8 cellular contexts compared by ENCODE assay signal in the genomic region with DNA sequence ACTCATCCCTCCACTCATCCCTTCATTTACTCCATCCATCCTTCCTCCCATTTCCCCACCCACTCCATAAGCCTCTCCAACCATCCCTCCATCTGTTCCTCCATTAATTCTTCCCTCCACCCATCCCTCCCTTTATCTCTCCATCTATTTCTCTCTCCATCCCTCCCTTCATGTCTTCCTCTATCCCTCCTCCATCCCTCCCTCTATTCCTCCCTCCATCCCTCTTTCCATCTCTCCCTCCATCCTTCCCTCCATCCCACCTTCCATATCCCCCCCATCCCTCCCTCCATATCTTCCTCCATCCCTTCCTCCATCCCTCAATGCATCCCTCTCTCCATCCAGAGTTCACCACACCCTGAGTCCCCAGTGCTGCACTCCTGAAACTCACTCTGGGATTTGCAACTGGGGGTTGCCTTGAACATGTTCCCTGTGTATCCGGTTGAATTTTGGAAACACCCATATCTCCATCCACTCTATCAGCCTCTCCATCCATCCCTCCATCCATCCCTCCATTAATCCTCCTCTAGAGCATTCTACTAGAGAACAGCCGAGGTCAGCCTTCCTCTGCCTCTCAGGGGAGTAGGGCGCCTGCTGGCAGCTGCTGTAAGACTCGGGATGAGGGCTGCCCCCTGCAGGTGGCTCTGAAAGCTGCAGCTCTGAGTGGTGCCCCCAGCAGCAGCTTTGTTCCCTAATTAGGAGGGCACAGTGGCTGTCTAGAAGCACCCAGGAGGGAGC. TPM values are rescaled to one million over a fixed set of nuclear protein-coding genes. Genes with fewer than 3 reads are reported as not detected.
DNase-seq lines count a peak whose midpoint lies in the region; ATAC-seq, FAIRE-seq and TF ChIP-seq lines count a peak whose summit lies in the region.

No MANE protein-coding gene starts in this region.

- H3K4me3 ChIP-seq in BLaER1 treated with 17β-estradiol and CSF1 and Interleukin-3, amounts not matched to agents 10 nM and 100 nM: no peak overlapping the region
- no peak overlapping the region for H3K4me3 ChIP-seq in right lobe of liver

- no peak overlapping the region for H3K9ac ChIP-seq in BLaER1 treated with 17β-estradiol and CSF1 and Interleukin-3, amounts not matched to agents 10 nM and 100 nM

- H3K4me1 Mint-ChIP-seq in activated CD4-positive, alpha-beta T cell treated with anti-CD3 and anti-CD28 coated beads, Interleukin-2, amount 10 ng/mL, durations not matched to agents 7 days and 5 days: peaks cover 19% of the 10 kb centered on the region

- intact Hi-C loops in right lobe of liver (cut with DNase I): loop anchor here in 1 of 2 donors (5.0 kb wide), 1 partner anchor 111 kb away; no protein-coding TSS in a partner anchor

- 5% methylated on average over 4 of the region's 4 CpGs for WGBS in right lobe of liver (ENCODE audit: insufficient coverage, low coverage, low lambda C conversion rate, missing lambda C conversion rate)

- POLR2A ChIA-PET in activated CD4-positive, alpha-beta T cell treated with anti-CD3 and anti-CD28 coated beads, Interleukin-2, amount 10 ng/mL, durations not matched to agents 7 days and 5 days (lab: Charles Lee): interaction anchor here (0.6 kb wide), 1 partner anchor 115 kb away, joined by 3 read pairs; no protein-coding TSS in a partner anchor

- peaks cover 58 to 86% (median 74%) of the 10 kb centered on the region in 10 experiments for H3K4me1 ChIP-seq in BLaER1 treated with 17β-estradiol and CSF1 and Interleukin-3, amounts not matched to agents 10 nM and 100 nM
- no peaks in the 10 kb centered on the region for H3K4me1 ChIP-seq in right lobe of liver

- H4K20me1 ChIP-seq in BLaER1 treated with 17β-estradiol and CSF1 and Interleukin-3, amounts not matched to agents 10 nM and 100 nM: peaks cover 38 to 100% (median 87%) of the 10 kb centered on the region in 11 experiments; a peak in 20 of 22 replicates

- no peak overlapping the region for H3K4me3 Mint-ChIP-seq in activated CD4-positive, alpha-beta T cell treated with anti-CD3 and anti-CD28 coated beads, Interleukin-2, amount 10 ng/mL, durations not matched to agents 7 days and 5 days

- peaks cover 0 to 4% (median 0%) of the 10 kb centered on the region in 11 experiments; a peak in 1 of 22 replicates for H3K27me3 ChIP-seq in BLaER1 treated with 17β-estradiol and CSF1 and Interleukin-3, amounts not matched to agents 10 nM and 100 nM
- no peaks in the 10 kb centered on the region for H3K27me3 ChIP-seq in right lobe of liver

- H3K27me3 Mint-ChIP-seq in activated CD4-positive, alpha-beta T cell treated with anti-CD3 and anti-CD28 coated beads, Interleukin-2, amount 10 ng/mL, durations not matched to agents 7 days and 5 days: no peaks in the 10 kb centered on the region

- H3K9me3 Mint-ChIP-seq in activated CD4-positive, alpha-beta T cell treated with anti-CD3 and anti-CD28 coated beads, Interleukin-2, amount 10 ng/mL, durations not matched to agents 7 days and 5 days: no peaks in the 10 kb centered on the region

- peaks cover 0 to 41% (median 9%) of the 10 kb centered on the region in 11 experiments; a peak in 8 of 22 replicates for H3K36me3 ChIP-seq in BLaER1 treated with 17β-estradiol and CSF1 and Interleukin-3, amounts not matched to agents 10 nM and 100 nM
- no peaks in the 10 kb centered on the region for H3K36me3 ChIP-seq in right lobe of liver

- H3K9me3 ChIP-seq in BLaER1 treated with 17β-estradiol and CSF1 and Interleukin-3, amounts not matched to agents 10 nM and 100 nM (replicated peaks in 1 of 11): no peaks in the 10 kb centered on the region
- no peaks in the 10 kb centered on the region for H3K9me3 ChIP-seq in right lobe of liver

- TF ChIP-seq POLR2A in H54 (IDR thresholded peaks at IDR 0.05; ENCODE audit: low read depth, low read length) (no peak), right lobe of liver (IDR thresholded peaks at IDR 0.05) (no peak)

- peak; percentile 83 for DNase-seq in H54 (ENCODE audit: insufficient read length, low spot score)
- DNase-seq in NCI-H510A (lab: John Stamatoyannopoulos, UW): peak; percentile 40
- DNase-seq in activated CD4-positive, alpha-beta T cell treated with anti-CD3 and anti-CD28 coated beads, Interleukin-2, amount 10 ng/mL, durations not matched to agents 7 days and 5 days: peak; percentile 84
- peak; percentile 72 to 83 (median 74) for DNase-seq in right lobe of liver
- DNase-seq in stimulated activated CD8-positive, alpha-beta memory T cell treated with anti-CD3 and anti-CD28 coated beads, Interleukin-12 subunit alpha, Interleukin-12 subunit beta, amount 100 ng/mL, for 24 hours (ENCODE audit: extremely low read depth): peak; percentile 54

- H3K27ac Mint-ChIP-seq in activated CD4-positive, alpha-beta T cell treated with anti-CD3 and anti-CD28 coated beads, Interleukin-2, amount 10 ng/mL, durations not matched to agents 7 days and 5 days: no peak overlapping the region

- TF ChIP-seq CTCF in right lobe of liver (IDR thresholded peaks at IDR 0.05): peak; percentile 81 to 89 (median 86)

- peak; percentile 75 to 87 (median 83) for ATAC-seq in right lobe of liver
- no peak for ATAC-seq in GM21528 (IDR thresholded peaks at IDR 0.05; ENCODE audit: low FRiP score, unreplicated experiment)

- H3K27ac ChIP-seq in BLaER1 treated with 17β-estradiol and CSF1 and Interleukin-3, amounts not matched to agents 10 nM and 100 nM: no peak overlapping the region
- peak overlapping the region; percentile 11 for H3K27ac ChIP-seq in cingulate gyrus (ENCODE audit: low read depth, low read length)
- H3K27ac ChIP-seq in right lobe of liver: no peak overlapping the region

- FAIRE-seq in H54 (lab: Jason Lieb, UNC): no peak

- H3K4me2 ChIP-seq in BLaER1 treated with 17β-estradiol and CSF1 and Interleukin-3, amounts not matched to agents 10 nM and 100 nM: peak overlapping the region in 8 of 11 experiments; percentile 52 to 73 (median 69); a peak in 13 of 22 replicates

- CTCF ChIA-PET in activated CD4-positive, alpha-beta T cell treated with anti-CD3 and anti-CD28 coated beads, Interleukin-2, amount 10 ng/mL, durations not matched to agents 7 days and 5 days (lab: Charles Lee): interaction anchor here (0.6 to 4.0 kb wide), 32 partner anchors 9 to 191 kb away, joined by 3 to 52 read pairs (median 4); partner anchors contain the start of gene UBASH3A

- no peaks in the 10 kb centered on the region for H3K36me3 Mint-ChIP-seq in activated CD4-positive, alpha-beta T cell treated with anti-CD3 and anti-CD28 coated beads, Interleukin-2, amount 10 ng/mL, durations not matched to agents 7 days and 5 days (ENCODE audit: low read depth)

RNA-seq across cellular contexts. Expression of gene ABCG1, which starts 39.4 kb away (rescaled TPM):
- total RNA-seq in activated CD4-positive, alpha-beta T cell treated with anti-CD3 and anti-CD28 coated beads, Interleukin-2, amount 10 ng/mL, durations not matched to agents 7 days and 5 days: 10 to 100 TPM; 10.2 to 12.3 TPM
- 1 to 10 TPM; 3.3 to 9.8 (median 4.8) TPM for total RNA-seq in right lobe of liver

RNA-seq across cellular contexts. Expression of gene TFF3, which starts 56.9 kb away (rescaled TPM):
- total RNA-seq in activated CD4-positive, alpha-beta T cell treated with anti-CD3 and anti-CD28 coated beads, Interleukin-2, amount 10 ng/mL, durations not matched to agents 7 days and 5 days: not detected
- 1 to 10 TPM in 5 of 6 experiments, under 1 TPM in 1; 0.88 to 6.8 (median 2.5) TPM for total RNA-seq in right lobe of liver
